Comparison of ENCODE assay signal across 2 cellular contexts in the genomic region with DNA sequence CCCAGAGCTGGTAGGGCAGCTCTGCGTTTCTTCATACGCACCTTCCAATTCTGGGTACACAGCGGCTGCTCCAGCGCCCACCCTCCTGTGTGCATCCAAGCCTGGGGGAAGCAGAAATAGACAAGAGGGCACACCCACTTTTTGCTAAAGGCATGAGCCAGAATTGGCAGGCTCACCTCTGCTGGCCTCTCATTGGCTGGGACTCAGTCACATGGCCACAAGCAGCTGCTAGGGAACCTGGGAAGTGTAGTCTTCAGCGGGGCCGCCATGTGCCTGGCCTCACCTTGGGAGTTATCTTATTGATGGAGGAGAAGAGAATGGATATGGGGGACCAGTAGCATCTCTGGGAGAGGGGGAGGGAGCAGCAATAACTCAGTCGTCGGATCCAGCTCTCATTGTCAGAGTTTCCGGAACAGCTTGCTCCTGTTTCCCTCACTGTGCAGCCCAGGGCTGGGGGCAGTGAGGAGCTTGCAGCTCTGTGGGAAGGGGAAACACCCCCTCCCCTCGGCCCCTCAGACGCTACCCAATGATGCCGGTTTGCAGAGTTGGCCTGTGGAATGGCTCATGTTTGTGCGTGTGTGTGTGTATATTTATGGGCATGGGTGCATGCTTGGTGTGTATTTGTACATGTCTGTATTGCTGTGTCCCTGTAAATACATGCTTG.
TF ChIP-seq lines count a peak whose summit lies in the region.

No MANE protein-coding gene starts in this region.

TF ChIP-seq in A549, 52 proteins besides CTCF, POLR2A, EP300 and RAD21:
- TF ChIP-seq RCOR1 (IDR thresholded peaks at IDR 0.05; ENCODE audit: low read depth, low read length) (no peak), KDM5A (IDR thresholded peaks at IDR 0.05) (no peak), HEYL (CRISPR knock-in tag; IDR thresholded peaks at IDR 0.05) (no peak), ELK1 (IDR thresholded peaks at IDR 0.05; ENCODE audit: low read depth, low read length) (no peak), CHD2 (IDR thresholded peaks at IDR 0.05; ENCODE audit: low read length, partially characterized antibody) (no peak), ATOH8 (CRISPR knock-in tag; IDR thresholded peaks at IDR 0.05; ENCODE audit: low read depth) (no peak), GATA3 (IDR thresholded peaks at IDR 0.05; ENCODE audit: borderline replicate concordance) (no peak), RFX5 (IDR thresholded peaks at IDR 0.05) (no peak), ZSCAN20 (CRISPR knock-in tag; IDR thresholded peaks at IDR 0.05) (no peak), ZC3H11A (IDR thresholded peaks at IDR 0.05) (no peak), SMC3 (IDR thresholded peaks at IDR 0.05) (no peak), HOXB5 (CRISPR knock-in tag; IDR thresholded peaks at IDR 0.05) (no peak), ZFP36 (IDR thresholded peaks at IDR 0.05; ENCODE audit: borderline replicate concordance, partially characterized antibody) (no peak)
- TF ChIP-seq, protein P1, sequence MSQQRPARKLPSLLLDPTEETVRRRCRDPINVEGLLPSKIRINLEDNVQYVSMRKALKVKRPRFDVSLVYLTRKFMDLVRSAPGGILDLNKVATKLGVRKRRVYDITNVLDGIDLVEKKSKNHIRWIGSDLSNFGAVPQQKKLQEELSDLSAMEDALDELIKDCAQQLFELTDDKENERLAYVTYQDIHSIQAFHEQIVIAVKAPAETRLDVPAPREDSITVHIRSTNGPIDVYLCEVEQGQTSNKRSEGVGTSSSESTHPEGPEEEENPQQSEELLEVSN (IDR thresholded peaks at IDR 0.05; ENCODE audit: borderline replicate concordance, low read depth), result no peak
- TF ChIP-seq, protein P2, sequence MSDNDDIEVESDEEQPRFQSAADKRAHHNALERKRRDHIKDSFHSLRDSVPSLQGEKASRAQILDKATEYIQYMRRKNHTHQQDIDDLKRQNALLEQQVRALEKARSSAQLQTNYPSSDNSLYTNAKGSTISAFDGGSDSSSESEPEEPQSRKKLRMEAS (IDR thresholded peaks at IDR 0.05), result peak; percentile 48; the same call in 1 of the 2 replicates
- TF ChIP-seq, protein P3, sequence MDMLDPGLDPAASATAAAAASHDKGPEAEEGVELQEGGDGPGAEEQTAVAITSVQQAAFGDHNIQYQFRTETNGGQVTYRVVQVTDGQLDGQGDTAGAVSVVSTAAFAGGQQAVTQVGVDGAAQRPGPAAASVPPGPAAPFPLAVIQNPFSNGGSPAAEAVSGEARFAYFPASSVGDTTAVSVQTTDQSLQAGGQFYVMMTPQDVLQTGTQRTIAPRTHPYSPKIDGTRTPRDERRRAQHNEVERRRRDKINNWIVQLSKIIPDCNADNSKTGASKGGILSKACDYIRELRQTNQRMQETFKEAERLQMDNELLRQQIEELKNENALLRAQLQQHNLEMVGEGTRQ (IDR thresholded peaks at IDR 0.05), result peak; percentile 89
- TF ChIP-seq, protein P4, sequence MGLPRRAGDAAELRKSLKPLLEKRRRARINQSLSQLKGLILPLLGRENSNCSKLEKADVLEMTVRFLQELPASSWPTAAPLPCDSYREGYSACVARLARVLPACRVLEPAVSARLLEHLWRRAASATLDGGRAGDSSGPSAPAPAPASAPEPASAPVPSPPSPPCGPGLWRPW (IDR thresholded peaks at IDR 0.05), result no peak

TF ChIP-seq in IMR-90, 13 proteins besides CTCF, POLR2A, EP300 and RAD21:
- TF ChIP-seq, protein P3 (IDR thresholded peaks at IDR 0.05; ENCODE audit: low read depth, low read length), result peak; percentile 97
- no peak for TF ChIP-seq NFE2L2 (IDR thresholded peaks at IDR 0.05; ENCODE audit: low read depth, low read length)
